In genomic region chr10:123741146-123741545, GRCh38 we compare ENCODE assay signal across 31 cellular contexts.
"Had no signal": no experiment of that assay in that cellular context is flagged by ENCODE, and none has a peak within 500 bp of the region (broad histone marks: within the 10 kb centered on the region; RNA-seq: fewer than 3 reads in every experiment).

No MANE protein-coding gene starts in this region.

- H3K27me3 ChIP-seq: colonic mucosa, neural progenitor cell, sigmoid colon, testis, tibial artery, upper lobe of left lung had no signal

- H3K27me3 Mint-ChIP-seq: dendritic cell treated with granulocyte-macrophage colony-stimulating factor and Interleukin-4, amounts not matched to agents 40 ng/mL and 50 ng/mL, for 4 days had no signal

- H3K4me3 Mint-ChIP-seq: dendritic cell treated with granulocyte-macrophage colony-stimulating factor and Interleukin-4, amounts not matched to agents 40 ng/mL and 50 ng/mL, for 4 days; immature natural killer cell; memory B cell; mesothelial cell of epicardium; nephron; neural progenitor cell; stimulated activated memory B cell treated with anti-CD40 and anti-IgM and Interleukin-4, amounts not matched to agents 10 μg/mL and 1 μg/mL and 100 μg/mL, for 72 hours had no signal

- H3K4me2 ChIP-seq: neural progenitor cell had no signal

- H3K36me3 Mint-ChIP-seq: immature natural killer cell; memory B cell; mesothelial cell of epicardium; naive B cell; neural progenitor cell; stimulated activated memory B cell treated with anti-CD40 and anti-IgM and Interleukin-4, amounts not matched to agents 10 μg/mL and 1 μg/mL and 100 μg/mL, for 72 hours had no signal

- DNase-seq: colonic mucosa; effector memory CD4-positive, alpha-beta T cell; erythroblast; esophagus squamous epithelium; foreskin melanocyte; glutamatergic neuron; heart right ventricle; hypothalamus; immature natural killer cell; kidney; mucosa of descending colon; naive B cell; nucleus accumbens; psoas muscle; right cardiac atrium; sigmoid colon; stimulated activated CD4-positive, alpha-beta T cell treated with anti-CD3 and anti-CD28 coated beads, Interleukin-2, amount 100 ng/mL, for 24 hours; stimulated activated CD4-positive, alpha-beta T cell treated with anti-CD3 and anti-CD28 coated beads, Interleukin-4, amount 100 ng/mL, for 4 hours; stimulated activated naive CD8-positive, alpha-beta T cell treated with anti-CD3 and anti-CD28 coated beads, Interleukin-15, Interleukin-2, amounts not matched to agents 100 U/mL and 50 U/mL, for 24 hours; substantia nigra; testis; tibial artery; upper lobe of left lung had no signal

- H3K9me3 Mint-ChIP-seq: dendritic cell treated with granulocyte-macrophage colony-stimulating factor and Interleukin-4, amounts not matched to agents 40 ng/mL and 50 ng/mL, for 4 days; memory B cell; mesothelial cell of epicardium; neural progenitor cell had no signal

- H3K4me3 ChIP-seq: colonic mucosa, esophagus squamous epithelium, heart right ventricle, lung, mucosa of descending colon, neural progenitor cell, psoas muscle, sigmoid colon, testis, tibial artery, upper lobe of left lung had no signal

- H3K36me3 ChIP-seq: colonic mucosa, esophagus squamous epithelium, heart right ventricle, neural progenitor cell, sigmoid colon, tibial artery, upper lobe of left lung had no signal

- H3K27ac ChIP-seq: colonic mucosa, esophagus squamous epithelium, heart right ventricle, neural progenitor cell, psoas muscle, sigmoid colon, testis, tibial artery, upper lobe of left lung had no signal

- H3K9ac ChIP-seq: neural progenitor cell had no signal

- H3K4me1 Mint-ChIP-seq: immature natural killer cell; memory B cell; naive B cell; nephron; neural progenitor cell; stimulated activated memory B cell treated with anti-CD40 and anti-IgM and Interleukin-4, amounts not matched to agents 10 μg/mL and 1 μg/mL and 100 μg/mL, for 72 hours had no signal

- H3K27ac Mint-ChIP-seq: dendritic cell treated with granulocyte-macrophage colony-stimulating factor and Interleukin-4, amounts not matched to agents 40 ng/mL and 50 ng/mL, for 4 days; immature natural killer cell; memory B cell; mesothelial cell of epicardium; nephron; neural progenitor cell; stimulated activated memory B cell treated with anti-CD40 and anti-IgM and Interleukin-4, amounts not matched to agents 10 μg/mL and 1 μg/mL and 100 μg/mL, for 72 hours had no signal

- ATAC-seq: heart right ventricle; left lobe of liver; mucosa of descending colon; psoas muscle; right cardiac atrium; stimulated activated memory B cell treated with anti-CD40 and anti-IgM and Interleukin-4, amounts not matched to agents 10 μg/mL and 1 μg/mL and 100 μg/mL, for 72 hours; stimulated activated naive CD8-positive, alpha-beta T cell treated with anti-CD3 and anti-CD28 coated beads, Interleukin-15, Interleukin-2, amounts not matched to agents 100 U/mL and 50 U/mL, for 24 hours had no signal

- H3K9me3 ChIP-seq: colonic mucosa, esophagus squamous epithelium, psoas muscle, sigmoid colon, testis, tibial artery had no signal

- H3K4me1 ChIP-seq: colonic mucosa, neural progenitor cell, psoas muscle, upper lobe of left lung had no signal

- H2AFZ ChIP-seq: neural progenitor cell had no signal
